ENCODE assay signal across 15 cellular contexts in the genomic region with DNA sequence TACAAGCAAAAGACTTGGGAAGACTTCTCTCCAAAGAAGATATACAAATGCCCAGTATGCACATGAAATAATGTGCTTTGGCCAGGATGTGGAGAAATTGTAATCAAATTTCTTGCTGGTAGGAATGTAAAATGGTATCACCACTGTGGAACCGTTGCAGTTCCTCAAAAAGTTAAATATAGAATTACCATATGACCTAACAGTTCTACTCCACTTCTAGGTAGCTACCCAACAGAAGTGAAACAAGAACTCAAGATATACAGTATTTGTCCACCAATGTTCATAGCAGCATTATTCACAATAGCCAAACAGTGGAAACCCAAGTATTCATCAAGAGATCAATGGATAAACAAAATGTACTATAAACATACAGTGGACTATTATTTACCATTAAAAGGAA.
A peak's percentile ranks its signal among the peaks of the same experiment; 100 is the strongest.
DNase-seq lines count a peak whose midpoint lies in the region; ATAC-seq and TF ChIP-seq lines count a peak whose summit lies in the region.
"Had no signal": no experiment of that assay in that cellular context is flagged by ENCODE, and none has a peak within 500 bp of the region (broad histone marks: within the 10 kb centered on the region; RNA-seq: fewer than 3 reads in every experiment).

No MANE protein-coding gene starts in this region.

- ATAC-seq in GM18909 (IDR thresholded peaks at IDR 0.05; ENCODE audit: poor library complexity, unreplicated experiment), result peak; percentile 79
- ATAC-seq in HG02678 (IDR thresholded peaks at IDR 0.05; ENCODE audit: unreplicated experiment), result peak; percentile 54
- peak; percentile 68 for ATAC-seq in HG03558 (IDR thresholded peaks at IDR 0.05; ENCODE audit: extremely low read depth, unreplicated experiment)
- ATAC-seq in naive B cell (ENCODE audit: low read depth in 2 of 2), result peak; percentile 84 to 95
- ATAC-seq in GM21825 (IDR thresholded peaks at IDR 0.05; ENCODE audit: unreplicated experiment), result no peak
- ATAC-seq: activated naive CD8-positive, alpha-beta T cell treated with anti-CD3 and anti-CD28 coated beads, Interleukin-2, amount 50 U/mL, for 24 hours; esophagus mucosa; WTC11 had no signal

- H3K27ac Mint-ChIP-seq in naive B cell, result peak overlapping the region in 3 of 6 donors; percentile 43 to 96 (median 93)
- no peak overlapping the region for H3K27ac Mint-ChIP-seq in endothelial cell (ENCODE audit: unreplicated experiment)
- H3K27ac Mint-ChIP-seq: activated naive CD8-positive, alpha-beta T cell treated with anti-CD3 and anti-CD28 coated beads, Interleukin-2, amount 50 U/mL, for 24 hours; CD4-positive, alpha-beta T cell; WTC11 had no signal

- no peaks in the 10 kb centered on the region for H3K9me3 Mint-ChIP-seq in naive B cell
- no peaks in the 10 kb centered on the region for H3K9me3 Mint-ChIP-seq in endothelial cell (ENCODE audit: unreplicated experiment)
- H3K9me3 Mint-ChIP-seq: activated naive CD8-positive, alpha-beta T cell treated with anti-CD3 and anti-CD28 coated beads, Interleukin-2, amount 50 U/mL, for 24 hours; CD4-positive, alpha-beta T cell; WTC11 had no signal

- H3K4me3 Mint-ChIP-seq in naive B cell (peak overlapping the region in 2 of 8 donors; percentile 21 to 33), endothelial cell (ENCODE audit: unreplicated experiment) (no peak overlapping the region)
- H3K4me3 Mint-ChIP-seq: activated naive CD8-positive, alpha-beta T cell treated with anti-CD3 and anti-CD28 coated beads, Interleukin-2, amount 50 U/mL, for 24 hours; CD4-positive, alpha-beta T cell; WTC11 had no signal

- TF ChIP-seq CTCF in endothelial cell (IDR thresholded peaks at IDR 0.05; ENCODE audit: unreplicated experiment), result no peak

- H3K27me3 Mint-ChIP-seq in naive B cell (no peaks in the 10 kb centered on the region), endothelial cell (ENCODE audit: unreplicated experiment) (no peaks in the 10 kb centered on the region)
- H3K27me3 Mint-ChIP-seq: activated naive CD8-positive, alpha-beta T cell treated with anti-CD3 and anti-CD28 coated beads, Interleukin-2, amount 50 U/mL, for 24 hours; CD4-positive, alpha-beta T cell had no signal

- DNase-seq in naive B cell (peak; percentile 13), DMS114 treated with DMSO at 0.1 percent for 48 hours (lab: John Stamatoyannopoulos, UW; ENCODE audit: unreplicated experiment) (no peak), endothelial cell (ENCODE audit: low spot score) (no peak)
- DNase-seq: activated naive CD8-positive, alpha-beta T cell treated with anti-CD3 and anti-CD28 coated beads, Interleukin-2, amount 50 U/mL, for 24 hours; CD4-positive, alpha-beta T cell; GDM1; NCI-H774; nucleus accumbens; transverse colon had no signal

- H3K4me1 Mint-ChIP-seq in naive B cell (peaks cover 9 to 16% (median 14%) of the 10 kb centered on the region in 3 donors), endothelial cell (ENCODE audit: unreplicated experiment) (no peaks in the 10 kb centered on the region)

- H3K36me3 Mint-ChIP-seq in naive B cell (peaks cover 4 to 7% of the 10 kb centered on the region in 2 donors), endothelial cell (ENCODE audit: low read depth, unreplicated experiment) (peaks cover 3% of the 10 kb centered on the region)
- H3K36me3 Mint-ChIP-seq: WTC11 had no signal
